ENCODE assay signal across 25 cellular contexts in genomic region chr22:37728620-37729019, GRCh38. TPM values are rescaled to one million over a fixed set of nuclear protein-coding genes. Genes with fewer than 3 reads are reported as not detected.
A peak's percentile ranks its signal among the peaks of the same experiment; 100 is the strongest.
DNase-seq lines count a peak whose midpoint lies in the region; ATAC-seq and TF ChIP-seq lines count a peak whose summit lies in the region.
"Had no signal": no experiment of that assay in that cellular context is flagged by ENCODE, and none has a peak within 500 bp of the region (broad histone marks: within the 10 kb centered on the region; RNA-seq: fewer than 3 reads in every experiment).

No MANE protein-coding gene starts in this region.

- TF ChIP-seq POLR2A in esophagus squamous epithelium (IDR thresholded peaks at IDR 0.05): no peak
- TF ChIP-seq POLR2A in upper lobe of left lung (IDR thresholded peaks at IDR 0.05): no peak

- H4K8ac ChIP-seq in mesenchymal stem cell (ENCODE audit: low read length): no peak overlapping the region

- no peak overlapping the region for H3K14ac ChIP-seq in mesenchymal stem cell (ENCODE audit: low read length in 2 of 2)

- H3K36me3 ChIP-seq in esophagus squamous epithelium: peaks cover 0 to under 1% (median 0%) of the 10 kb centered on the region in 3 donors
- H3K36me3 ChIP-seq in mesenchymal stem cell (ENCODE audit: control insufficient read depth in 1 of 2, insufficient read depth in 2 of 2, low read depth in 1 of 2, low read length in 2 of 2): peaks cover 0 to under 1% of the 10 kb centered on the region in 2 experiments
- no peaks in the 10 kb centered on the region for H3K36me3 ChIP-seq in upper lobe of left lung
- no peaks in the 10 kb centered on the region for H3K36me3 ChIP-seq in hepatocyte (replicated peaks; ENCODE audit: insufficient read depth, low read depth)
- H3K36me3 ChIP-seq: prostate gland had no signal

- H3K4me2 ChIP-seq in mesenchymal stem cell (ENCODE audit: low read length, poor library complexity, severe bottlenecking): no peak overlapping the region
- no peak overlapping the region for H3K4me2 ChIP-seq in hepatocyte
- H3K4me2 ChIP-seq: smooth muscle cell had no signal

- H2BK120ac ChIP-seq in mesenchymal stem cell (ENCODE audit: low read depth, low read length): no peak overlapping the region

- ATAC-seq in activated CD4-positive, alpha-beta T cell treated with anti-CD3 and anti-CD28 coated beads for 36 hours: peak; percentile 55
- ATAC-seq in upper lobe of left lung (ENCODE audit: low FRiP score in 2 of 2): peak in 1 of 2 donors; percentile 30
- ATAC-seq: activated CD8-positive, alpha-beta T cell treated with anti-CD3 and anti-CD28 coated beads, Interleukin-2, amount 10 ng/mL, durations not matched to agents 7 days and 5 days; natural killer cell treated with Interleukin-12 subunit alpha and Interleukin-12 subunit beta and Interleukin-15 and Interleukin-18, amount 100 ng/mL, for 72 hours had no signal

- H3K27me3 ChIP-seq in esophagus squamous epithelium (no peaks in the 10 kb centered on the region), mesenchymal stem cell (ENCODE audit: control insufficient read depth in 1 of 2, insufficient read depth in 1 of 2, low read length in 2 of 2) (no peaks in the 10 kb centered on the region), upper lobe of left lung (no peaks in the 10 kb centered on the region), hepatocyte (no peaks in the 10 kb centered on the region)

- no peaks in the 10 kb centered on the region for H3K9me2 ChIP-seq in hepatocyte (replicated peaks; ENCODE audit: insufficient read depth)

- H2AK5ac ChIP-seq in mesenchymal stem cell (ENCODE audit: low read length, severe bottlenecking): no peak overlapping the region

- H3K9me3 Mint-ChIP-seq in activated CD4-positive, alpha-beta T cell treated with anti-CD3 and anti-CD28 coated beads for 36 hours (ENCODE audit: low read depth): no peaks in the 10 kb centered on the region
- H3K9me3 Mint-ChIP-seq in activated naive CD4-positive, alpha-beta T cell treated with anti-CD3 and anti-CD28 coated beads, Interleukin-2, amount 10 ng/mL, durations not matched to agents 7 days and 5 days: no peaks in the 10 kb centered on the region
- H3K9me3 Mint-ChIP-seq: activated T-cell treated with anti-CD3 and anti-CD28 coated beads, Interleukin-2, amount 50 U/mL, for 24 hours; natural killer cell treated with Interleukin-12 subunit alpha and Interleukin-12 subunit beta and Interleukin-15 and Interleukin-18, amount 100 ng/mL, for 72 hours; stimulated activated naive CD8-positive, alpha-beta T cell treated with anti-CD3 and anti-CD28 coated beads, Interleukin-15, Interleukin-2, amounts not matched to agents 100 ng/mL and 50 ng/mL, for 24 hours had no signal

- H3K9me3 ChIP-seq in esophagus squamous epithelium (no peaks in the 10 kb centered on the region), mesenchymal stem cell (ENCODE audit: control insufficient read depth, low read length) (no peaks in the 10 kb centered on the region), upper lobe of left lung (no peaks in the 10 kb centered on the region), hepatocyte (ENCODE audit: low read depth) (no peaks in the 10 kb centered on the region)
- H3K9me3 ChIP-seq: prostate gland had no signal

- H2BK15ac ChIP-seq in mesenchymal stem cell (ENCODE audit: low read depth, poor library complexity, severe bottlenecking): no peak overlapping the region

- POLR2A ChIA-PET in activated CD4-positive, alpha-beta T cell treated with anti-CD3 and anti-CD28 coated beads for 36 hours (lab: Charles Lee): no interaction called here

- peak overlapping the region; percentile 52 for H3K9ac ChIP-seq in mesenchymal stem cell (ENCODE audit: low read length)

- H2BK12ac ChIP-seq in mesenchymal stem cell (ENCODE audit: low read length in 2 of 2): no peak overlapping the region

- H3K4me1 ChIP-seq in esophagus squamous epithelium: peaks cover 0 to 15% (median 9%) of the 10 kb centered on the region in 3 donors
- peaks cover 7% of the 10 kb centered on the region for H3K4me1 ChIP-seq in mesenchymal stem cell (ENCODE audit: control insufficient read depth, insufficient read depth, low read depth, low read length)
- H3K4me1 ChIP-seq in upper lobe of left lung: peaks cover 13 to 25% (median 24%) of the 10 kb centered on the region in 4 donors
- peaks cover 14% of the 10 kb centered on the region for H3K4me1 ChIP-seq in hepatocyte (ENCODE audit: insufficient read depth)
- H3K4me1 ChIP-seq: prostate gland had no signal

- WGBS in esophagus squamous epithelium, 2 donors: 100% methylated on average over 1 of the region's 1 CpG; no CpG with 5 or more reads in 1 of the 2 donors
- 100% methylated on average over 1 of the region's 1 CpG for WGBS in mesenchymal stem cell
- WGBS in upper lobe of left lung, 2 donors: 100% methylated on average over 1 of the region's 1 CpG
- 100% methylated on average over 1 of the region's 1 CpG for WGBS in hepatocyte (ENCODE audit: low lambda C conversion rate, missing lambda C conversion rate)

- no peak overlapping the region for H4K91ac ChIP-seq in mesenchymal stem cell (ENCODE audit: low read length)

- H2BK5ac ChIP-seq in mesenchymal stem cell (ENCODE audit: low read depth, low read length, poor library complexity, severe bottlenecking): no peak overlapping the region

- no peak overlapping the region for H3K18ac ChIP-seq in mesenchymal stem cell (ENCODE audit: low read depth in 1 of 2, low read length in 2 of 2)

- intact Hi-C loops in activated CD4-positive, alpha-beta T cell treated with anti-CD3 and anti-CD28 coated beads for 36 hours (cut with DNase I, micrococcal nuclease): no loop called here
- intact Hi-C loops in esophagus squamous epithelium (cut with DNase I): no loop called here

- no peaks in the 10 kb centered on the region for H3K4me1 Mint-ChIP-seq in activated CD4-positive, alpha-beta T cell treated with anti-CD3 and anti-CD28 coated beads for 36 hours
- H3K4me1 Mint-ChIP-seq in activated naive CD4-positive, alpha-beta T cell treated with anti-CD3 and anti-CD28 coated beads, Interleukin-2, amount 10 ng/mL, durations not matched to agents 7 days and 5 days: peaks cover 2% of the 10 kb centered on the region

- no peak overlapping the region for H3K4me3 Mint-ChIP-seq in activated CD4-positive, alpha-beta T cell treated with anti-CD3 and anti-CD28 coated beads for 36 hours
- H3K4me3 Mint-ChIP-seq in activated naive CD4-positive, alpha-beta T cell treated with anti-CD3 and anti-CD28 coated beads, Interleukin-2, amount 10 ng/mL, durations not matched to agents 7 days and 5 days: no peak overlapping the region
- H3K4me3 Mint-ChIP-seq: activated CD8-positive, alpha-beta T cell treated with anti-CD3 and anti-CD28 coated beads, Interleukin-2, amount 10 ng/mL, durations not matched to agents 7 days and 5 days; activated naive CD8-positive, alpha-beta T cell; activated T-cell treated with anti-CD3 and anti-CD28 coated beads, Interleukin-2, amount 50 U/mL, for 24 hours; B cell; brain; natural killer cell treated with Interleukin-12 subunit alpha and Interleukin-12 subunit beta and Interleukin-15 and Interleukin-18, amount 100 ng/mL, for 72 hours; stimulated activated naive CD8-positive, alpha-beta T cell treated with anti-CD3 and anti-CD28 coated beads, Interleukin-15, Interleukin-2, amounts not matched to agents 100 ng/mL and 50 ng/mL, for 24 hours had no signal

- no peak for DNase-seq in activated CD4-positive, alpha-beta T cell treated with anti-CD3 and anti-CD28 coated beads for 36 hours
- no peak for DNase-seq in activated CD4-positive, alpha-beta T cell treated with anti-CD3 and anti-CD28 coated beads, Interleukin-2, amount 50 U/mL, for 48 hours
- no peak for DNase-seq in esophagus squamous epithelium (lab: John Stamatoyannopoulos, UW)
- DNase-seq in mesenchymal stem cell: no peak
- no peak for DNase-seq in upper lobe of left lung
- DNase-seq in hepatocyte (ENCODE audit: low spot score): no peak
- DNase-seq in cortex of kidney (lab: John Stamatoyannopoulos, UW): no peak
- DNase-seq in activated naive CD4-positive, alpha-beta T cell treated with anti-CD3 and anti-CD28 coated beads, Interleukin-2, amount 10 ng/mL, durations not matched to agents 7 days and 5 days: no peak
- DNase-seq: 8988T; activated CD8-positive, alpha-beta T cell treated with anti-CD3 and anti-CD28 coated beads, Interleukin-2, amount 10 ng/mL, durations not matched to agents 7 days and 5 days; activated T-cell treated with anti-CD3 and anti-CD28 coated beads, Interleukin-2, amount 50 U/mL, for 24 hours; HCEC 1CT; midbrain; NCI-H1417 treated with DMSO at 0.1 percent for 48 hours; NCI-H2107; NCI-H526; stimulated activated CD4-positive, alpha-beta T cell treated with anti-CD3 and anti-CD28 coated beads, Interleukin-4, amount 100 ng/mL, for 1 hour; T-helper 9 cell had no signal

- no peak for TF ChIP-seq EP300 in upper lobe of left lung (IDR thresholded peaks at IDR 0.05)

- no peaks in the 10 kb centered on the region for H3K27me3 Mint-ChIP-seq in activated CD4-positive, alpha-beta T cell treated with anti-CD3 and anti-CD28 coated beads for 36 hours
- no peaks in the 10 kb centered on the region for H3K27me3 Mint-ChIP-seq in activated naive CD4-positive, alpha-beta T cell treated with anti-CD3 and anti-CD28 coated beads, Interleukin-2, amount 10 ng/mL, durations not matched to agents 7 days and 5 days
- H3K27me3 Mint-ChIP-seq: activated naive CD8-positive, alpha-beta T cell; activated T-cell treated with anti-CD3 and anti-CD28 coated beads, Interleukin-2, amount 50 U/mL, for 24 hours; B cell; natural killer cell treated with Interleukin-12 subunit alpha and Interleukin-12 subunit beta and Interleukin-15 and Interleukin-18, amount 100 ng/mL, for 72 hours; stimulated activated naive CD8-positive, alpha-beta T cell treated with anti-CD3 and anti-CD28 coated beads, Interleukin-15, Interleukin-2, amounts not matched to agents 100 ng/mL and 50 ng/mL, for 24 hours had no signal

- TF ChIP-seq CTCF in esophagus squamous epithelium (IDR thresholded peaks at IDR 0.05) (no peak), upper lobe of left lung (IDR thresholded peaks at IDR 0.05) (no peak), hepatocyte (IDR thresholded peaks at IDR 0.05; ENCODE audit: poor library complexity) (no peak)

- H3K4ac ChIP-seq in mesenchymal stem cell (ENCODE audit: low read depth in 1 of 2, low read length in 2 of 2): no peak overlapping the region

- no peaks in the 10 kb centered on the region for H4K20me1 ChIP-seq in hepatocyte (ENCODE audit: insufficient read depth, poor library complexity, severe bottlenecking)

- H3K4me3 ChIP-seq in esophagus squamous epithelium (no peak overlapping the region), mesenchymal stem cell (ENCODE audit: insufficient read depth in 1 of 2, low read depth in 1 of 2, low read length in 2 of 2) (no peak overlapping the region), upper lobe of left lung (no peak overlapping the region), hepatocyte (no peak overlapping the region)
- H3K4me3 ChIP-seq: prostate gland, smooth muscle cell had no signal

- H3K27ac ChIP-seq in esophagus squamous epithelium (peak overlapping the region in 3 of 4 donors; percentile 65 to 70 (median 68)), mesenchymal stem cell (ENCODE audit: low read length, poor library complexity, severe bottlenecking) (no peak overlapping the region), upper lobe of left lung (peak overlapping the region in 3 of 4 donors; percentile 27 to 60 (median 54)), hepatocyte (no peak overlapping the region)
- H3K27ac ChIP-seq: prostate gland had no signal

- CTCF ChIA-PET in activated CD4-positive, alpha-beta T cell treated with anti-CD3 and anti-CD28 coated beads for 36 hours (lab: Charles Lee): interaction anchor here (0.9 to 1.8 kb wide), 3 partner anchors 9 to 103 kb away, joined by 3 to 8 read pairs (median 4); no protein-coding TSS in a partner anchor
- CTCF ChIA-PET in activated naive CD4-positive, alpha-beta T cell treated with anti-CD3 and anti-CD28 coated beads, Interleukin-2, amount 10 ng/mL, durations not matched to agents 7 days and 5 days (lab: Charles Lee): no interaction called here

- no peak overlapping the region for H2AFZ ChIP-seq in mesenchymal stem cell (ENCODE audit: low read depth, low read length)
- no peak overlapping the region for H2AFZ ChIP-seq in hepatocyte

- H3K79me2 ChIP-seq in hepatocyte: no peaks in the 10 kb centered on the region

- no peaks in the 10 kb centered on the region for H3K79me1 ChIP-seq in mesenchymal stem cell (replicated peaks; ENCODE audit: low read length, poor library complexity, severe bottlenecking)

- H3K36me3 Mint-ChIP-seq in activated CD4-positive, alpha-beta T cell treated with anti-CD3 and anti-CD28 coated beads for 36 hours (ENCODE audit: low read depth): peaks cover 3% of the 10 kb centered on the region
- H3K36me3 Mint-ChIP-seq in activated naive CD4-positive, alpha-beta T cell treated with anti-CD3 and anti-CD28 coated beads, Interleukin-2, amount 10 ng/mL, durations not matched to agents 7 days and 5 days: no peaks in the 10 kb centered on the region
- H3K36me3 Mint-ChIP-seq: activated naive CD8-positive, alpha-beta T cell; natural killer cell treated with Interleukin-12 subunit alpha and Interleukin-12 subunit beta and Interleukin-15 and Interleukin-18, amount 100 ng/mL, for 72 hours had no signal

- no peak overlapping the region for H3K23ac ChIP-seq in mesenchymal stem cell (ENCODE audit: low read length in 2 of 2)

- H3K27ac Mint-ChIP-seq in activated CD4-positive, alpha-beta T cell treated with anti-CD3 and anti-CD28 coated beads for 36 hours: no peak overlapping the region
- H3K27ac Mint-ChIP-seq in activated naive CD4-positive, alpha-beta T cell treated with anti-CD3 and anti-CD28 coated beads, Interleukin-2, amount 10 ng/mL, durations not matched to agents 7 days and 5 days: no peak overlapping the region
- H3K27ac Mint-ChIP-seq: activated CD8-positive, alpha-beta T cell treated with anti-CD3 and anti-CD28 coated beads, Interleukin-2, amount 10 ng/mL, durations not matched to agents 7 days and 5 days; activated naive CD8-positive, alpha-beta T cell; activated T-cell treated with anti-CD3 and anti-CD28 coated beads, Interleukin-2, amount 50 U/mL, for 24 hours; B cell; natural killer cell treated with Interleukin-12 subunit alpha and Interleukin-12 subunit beta and Interleukin-15 and Interleukin-18, amount 100 ng/mL, for 72 hours; stimulated activated naive CD8-positive, alpha-beta T cell treated with anti-CD3 and anti-CD28 coated beads, Interleukin-15, Interleukin-2, amounts not matched to agents 100 ng/mL and 50 ng/mL, for 24 hours had no signal

RNA-seq across cellular contexts. Expression of gene TRIOBP, which starts 31.8 kb away (rescaled TPM):
- 10 to 100 TPM; 23.3 to 26.1 TPM for total RNA-seq in activated CD4-positive, alpha-beta T cell treated with anti-CD3 and anti-CD28 coated beads for 36 hours
- 100 to 1,000 TPM in 2 of 4 donors, 10 to 100 TPM in 2; 67.6 to 149 (median 108) TPM for total RNA-seq in esophagus squamous epithelium
- polyA plus RNA-seq in mesenchymal stem cell (2013, experiment 1 of 2): 67.0 TPM
- polyA plus RNA-seq in mesenchymal stem cell (2013, experiment 2 of 2): 64.8 TPM
- total RNA-seq in upper lobe of left lung: 100 to 1,000 TPM in 4 of 6 donors, 10 to 100 TPM in 2; 76.5 to 151 (median 113) TPM
- total RNA-seq in hepatocyte: 51.2 and 57.2 TPM in 2 replicates
- polyA plus RNA-seq in hepatocyte: 96.1 and 97.4 TPM in 2 replicates

RNA-seq across cellular contexts. Expression of gene NOL12, which starts 42.5 kb away (rescaled TPM):
- 10 to 100 TPM; 37.1 to 42.3 TPM for total RNA-seq in activated CD4-positive, alpha-beta T cell treated with anti-CD3 and anti-CD28 coated beads for 36 hours
- 10 to 100 TPM; 34.3 to 44.5 (median 40.8) TPM for total RNA-seq in esophagus squamous epithelium
- polyA plus RNA-seq in mesenchymal stem cell (2013, experiment 1 of 2): 14.9 TPM
- polyA plus RNA-seq in mesenchymal stem cell (2013, experiment 2 of 2): 13.9 TPM
- total RNA-seq in upper lobe of left lung: 10 to 100 TPM; 23.5 to 89.1 (median 26.7) TPM
- total RNA-seq in hepatocyte: 11.4 and 22.6 TPM in 2 replicates
- 27.6 and 31.9 TPM in 2 replicates for polyA plus RNA-seq in hepatocyte

RNA-seq across cellular contexts. Expression of gene LGALS1, which starts 53.2 kb away (rescaled TPM):
- total RNA-seq in activated CD4-positive, alpha-beta T cell treated with anti-CD3 and anti-CD28 coated beads for 36 hours: 100 to 1,000 TPM; 522 to 663 TPM
- 100 to 1,000 TPM in 2 of 4 donors, 10 to 100 TPM in 2; 25.4 to 261 (median 92.3) TPM for total RNA-seq in esophagus squamous epithelium
- polyA plus RNA-seq in mesenchymal stem cell (2013, experiment 1 of 2): 4,707 TPM
- 4,802 TPM for polyA plus RNA-seq in mesenchymal stem cell (2013, experiment 2 of 2)
- total RNA-seq in upper lobe of left lung: 100 to 1,000 TPM; 125 to 750 (median 400) TPM
- 780 and 875 TPM in 2 replicates for total RNA-seq in hepatocyte
- polyA plus RNA-seq in hepatocyte: 565 and 568 TPM in 2 replicates

Comparison
In these comparisons a context has a peak if more than half of its experiments do, and no peak if none do; other contexts are left out.
1. H3K27ac ChIP-seq: peak in esophagus squamous epithelium (3 of 4) and upper lobe of left lung (3 of 4); none in mesenchymal stem cell (single experiment) and hepatocyte (single experiment).